18 cellular contexts compared by ENCODE assay signal in the genomic region with DNA sequence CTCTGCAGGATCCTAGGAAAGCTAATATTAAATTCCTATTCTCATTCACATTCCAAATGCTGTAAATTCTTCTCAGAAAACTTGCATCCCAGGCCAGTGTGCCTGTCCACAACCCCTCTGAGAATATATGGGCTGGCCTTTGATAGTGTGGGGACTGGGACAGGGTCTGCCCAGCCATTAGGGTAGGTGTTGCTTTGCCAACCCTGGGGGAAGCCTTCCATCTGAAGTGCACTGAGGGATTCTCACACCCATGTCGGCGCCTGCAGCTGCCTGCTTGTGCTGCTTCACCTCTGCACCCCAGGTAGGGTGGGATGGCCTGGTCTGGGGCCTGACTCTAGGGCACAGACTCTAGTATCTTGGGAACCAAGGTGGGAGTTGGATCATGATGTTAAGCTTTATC.
"Had no signal": no experiment of that assay in that cellular context is flagged by ENCODE, and none has a peak within 500 bp of the region (broad histone marks: within the 10 kb centered on the region; RNA-seq: fewer than 3 reads in every experiment).

No MANE protein-coding gene starts in this region.

- H3K4me3 Mint-ChIP-seq: effector memory CD8-positive, alpha-beta T cell; mesothelial cell of epicardium; naive B cell had no signal

- H3K4me1 Mint-ChIP-seq: mesothelial cell of epicardium, naive B cell had no signal

- H3K27ac Mint-ChIP-seq: effector memory CD8-positive, alpha-beta T cell; mesothelial cell of epicardium had no signal

- DNase-seq: dermis blood vessel endothelial cell; dorsolateral prefrontal cortex; effector CD8-positive, alpha-beta T cell; effector memory CD8-positive, alpha-beta T cell; foreskin keratinocyte; glutamatergic neuron; head of caudate nucleus; heart right ventricle; hippocampal formation; left cardiac atrium; left ventricle myocardium superior; lower lobe of right lung; mesenchymal stem cell; mucosa of descending colon; naive B cell had no signal

- H3K27me3 Mint-ChIP-seq: effector memory CD8-positive, alpha-beta T cell; naive B cell had no signal

- H3K9me3 Mint-ChIP-seq: effector memory CD8-positive, alpha-beta T cell; mesothelial cell of epicardium; naive B cell had no signal

- ATAC-seq: effector memory CD8-positive, alpha-beta T cell; foreskin keratinocyte; gastroesophageal sphincter; heart right ventricle; left cardiac atrium; left lung; left ventricle myocardium superior; lower lobe of right lung; mucosa of descending colon had no signal
